In genomic region chr17:9890124-9890523, GRCh38 we compare ENCODE assay signal across 9 cellular contexts. TPM values are rescaled to one million over a fixed set of nuclear protein-coding genes. Genes with fewer than 3 reads are reported as not detected.
DNase-seq lines count a peak whose midpoint lies in the region; TF ChIP-seq lines count a peak whose summit lies in the region.
"Had no signal": no experiment of that assay in that cellular context is flagged by ENCODE, and none has a peak within 500 bp of the region (broad histone marks: within the 10 kb centered on the region; RNA-seq: fewer than 3 reads in every experiment).

No MANE protein-coding gene starts in this region.

- H3K56ac ChIP-seq in mesendoderm (ENCODE audit: low read length): no peak overlapping the region

- H2BK15ac ChIP-seq in mesendoderm (replicated peaks; ENCODE audit: low read depth): no peak overlapping the region

- H3K79me2 ChIP-seq in mesendoderm (ENCODE audit: control insufficient read depth, insufficient read depth, low read length): no peaks in the 10 kb centered on the region

- DNase-seq in GM06990 (ENCODE audit: extremely low read depth, insufficient read length) (no peak), HuH-7 (ENCODE audit: low spot score) (peak; percentile 26), mesendoderm (peak; percentile 86), NCI-H1092 (lab: John Stamatoyannopoulos, UW) (no peak), cerebellar nuclear complex (lab: John Stamatoyannopoulos, UW) (no peak), foreskin melanocyte (no peak), GDM1 (lab: John Stamatoyannopoulos, UW) (no peak)

- H3K18ac ChIP-seq in mesendoderm (ENCODE audit: low read length): no peak overlapping the region

- H3K27ac ChIP-seq in angular gyrus (ENCODE audit: low read depth, low read length) (peak overlapping the region; percentile 87), mesendoderm (ENCODE audit: low read depth, low read length) (no peak overlapping the region)
- H3K27ac ChIP-seq: ascending aorta had no signal

- H2AK5ac ChIP-seq in mesendoderm (ENCODE audit: low read length): no peak overlapping the region

- peaks cover 1% of the 10 kb centered on the region for H3K4me1 ChIP-seq in mesendoderm (ENCODE audit: control insufficient read depth, low read depth, low read length)
- H3K4me1 ChIP-seq: ascending aorta had no signal

- H3K36me3 ChIP-seq in GM06990 (ENCODE audit: control insufficient read depth, insufficient read depth, low read length): no peaks in the 10 kb centered on the region
- no peaks in the 10 kb centered on the region for H3K36me3 ChIP-seq in mesendoderm (ENCODE audit: control insufficient read depth, insufficient read depth, low read length)
- H3K36me3 ChIP-seq: ascending aorta had no signal

- no peak overlapping the region for H2BK120ac ChIP-seq in mesendoderm (ENCODE audit: low read depth, low read length)

- H3K4me2 ChIP-seq in mesendoderm (ENCODE audit: low read length): no peak overlapping the region

- no peak overlapping the region for H4K5ac ChIP-seq in mesendoderm (ENCODE audit: low read length)

- H3K27me3 ChIP-seq in GM06990 (replicated peaks; ENCODE audit: control insufficient read depth, insufficient read depth, low read length): no peaks in the 10 kb centered on the region; the same call in none of the 2 replicates
- no peaks in the 10 kb centered on the region for H3K27me3 ChIP-seq in mesendoderm (ENCODE audit: insufficient read depth, low read length, poor library complexity)
- H3K27me3 ChIP-seq: ascending aorta had no signal

- no peak overlapping the region for H2BK5ac ChIP-seq in mesendoderm (ENCODE audit: low read length)

- no peak overlapping the region for H3K23ac ChIP-seq in mesendoderm (ENCODE audit: low read length)

- no peak overlapping the region for H3K4ac ChIP-seq in mesendoderm (ENCODE audit: low read depth, low read length)

- no CpG with 5 or more reads among the region's 2 CpGs for WGBS in mesendoderm (ENCODE audit: extremely low coverage, insufficient coverage, low lambda C conversion rate)

- H3K4me3 ChIP-seq in GM06990 (replicated peaks; ENCODE audit: low read depth, low read length) (no peak overlapping the region), mesendoderm (ENCODE audit: low read length) (no peak overlapping the region)
- H3K4me3 ChIP-seq: ascending aorta had no signal

- TF ChIP-seq CTCF in GM06990 (IDR thresholded peaks at IDR 0.05; ENCODE audit: insufficient read depth, low read length, poor library complexity, severe bottlenecking): peak; percentile 74

- H3K9ac ChIP-seq in mesendoderm (ENCODE audit: low read length): no peak overlapping the region

- no peaks in the 10 kb centered on the region for H3K79me1 ChIP-seq in mesendoderm (ENCODE audit: low read length)

- H4K8ac ChIP-seq in mesendoderm (ENCODE audit: low read depth, low read length): no peak overlapping the region

RNA-seq across cellular contexts. Expression of gene RCVRN, which starts 14.9 kb away (rescaled TPM):
- polyA plus RNA-seq in mesendoderm (2013, experiment 1 of 2): 0.06 TPM
- 0.08 TPM for polyA plus RNA-seq in mesendoderm (2013, experiment 2 of 2)

Comparison
In these comparisons a context has a peak if more than half of its experiments do, and no peak if none do; other contexts are left out.
1. DNase-seq: peak in HuH-7 (single experiment) and mesendoderm (single experiment); none in GM06990 (single experiment), NCI-H1092 (single experiment), cerebellar nuclear complex (0 of 2), foreskin melanocyte (single experiment) and GDM1 (single experiment).